Comparison of ENCODE assay signal across 34 cellular contexts in the genomic region with DNA sequence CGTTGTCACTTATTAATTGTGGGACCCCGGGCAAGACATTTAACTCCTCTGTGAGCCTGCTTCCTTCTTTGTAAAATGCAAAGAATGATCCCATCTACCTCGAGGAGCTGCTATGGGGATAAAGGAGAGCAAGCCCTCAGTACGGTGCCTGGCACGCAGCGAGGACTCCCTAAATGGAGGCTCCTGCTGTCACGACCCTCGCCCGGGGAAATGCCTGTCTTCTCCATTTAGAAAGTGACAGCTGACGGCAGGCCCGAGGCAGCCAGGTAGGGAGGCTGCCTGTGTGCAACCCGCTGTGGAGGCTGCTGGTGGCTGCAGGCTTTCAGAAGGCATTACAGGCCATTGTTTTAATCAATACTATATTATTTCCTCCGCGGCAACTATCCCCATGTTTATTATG.
DNase-seq lines count a peak whose midpoint lies in the region; FAIRE-seq and TF ChIP-seq lines count a peak whose summit lies in the region.
"Had no signal": no experiment of that assay in that cellular context is flagged by ENCODE, and none has a peak within 500 bp of the region (broad histone marks: within the 10 kb centered on the region; RNA-seq: fewer than 3 reads in every experiment).

No MANE protein-coding gene starts in this region.

- H3K4me1 Mint-ChIP-seq in astrocyte (ENCODE audit: low read depth, unreplicated experiment) (no peaks in the 10 kb centered on the region), brain (peaks cover 34% of the 10 kb centered on the region)
- H3K4me1 Mint-ChIP-seq: B cell; CD14-positive monocyte; CD4-positive, CD25-positive, alpha-beta regulatory T cell; CD8-positive, alpha-beta memory T cell had no signal

- H3K36me3 ChIP-seq in astrocyte (ENCODE audit: insufficient read depth, low read length) (no peaks in the 10 kb centered on the region), spleen (no peaks in the 10 kb centered on the region)
- H3K36me3 ChIP-seq: BE2C; BLaER1; BLaER1 treated with 17β-estradiol and CSF1 and Interleukin-3, amounts not matched to agents 10 nM and 100 nM had no signal

- H3K27me3 ChIP-seq in astrocyte (ENCODE audit: insufficient read depth, low read length) = no peaks in the 10 kb centered on the region
- peaks cover 0 to 14% (median 0%) of the 10 kb centered on the region in 7 donors for H3K27me3 ChIP-seq in spleen (replicated peaks in 1 of 7)
- H3K27me3 ChIP-seq: BE2C; BLaER1; BLaER1 treated with 17β-estradiol and CSF1 and Interleukin-3, amounts not matched to agents 10 nM and 100 nM had no signal

- H3K27ac ChIP-seq in astrocyte (ENCODE audit: low read depth, low read length) = no peak overlapping the region
- no peak overlapping the region for H3K27ac ChIP-seq in spleen
- no peak overlapping the region for H3K27ac ChIP-seq in RWPE1
- H3K27ac ChIP-seq: 22Rv1; A549; BLaER1; BLaER1 treated with 17β-estradiol and CSF1 and Interleukin-3, amounts not matched to agents 10 nM and 100 nM; C4-2B had no signal

- H3K4me3 Mint-ChIP-seq in astrocyte (ENCODE audit: unreplicated experiment) (no peak overlapping the region), brain (no peak overlapping the region)
- H3K4me3 Mint-ChIP-seq: B cell; CD14-positive monocyte; CD4-positive, alpha-beta memory T cell; CD4-positive, alpha-beta T cell; CD4-positive, CD25-positive, alpha-beta regulatory T cell; CD8-positive, alpha-beta memory T cell; CD8-positive, alpha-beta T cell had no signal

- H3K4me3 ChIP-seq in astrocyte (ENCODE audit: insufficient read depth, low read depth, low read length) (no peak overlapping the region), spleen (no peak overlapping the region)
- H3K4me3 ChIP-seq: A549; BLaER1; BLaER1 treated with 17β-estradiol and CSF1 and Interleukin-3, amounts not matched to agents 10 nM and 100 nM had no signal

- H3K4me1 ChIP-seq in astrocyte (ENCODE audit: insufficient read depth, low read length) (peaks cover 16% of the 10 kb centered on the region), spleen (peaks cover 0 to 7% (median 0%) of the 10 kb centered on the region in 6 donors)
- H3K4me1 ChIP-seq: Caco-2 had no signal

- H3K79me2 ChIP-seq in astrocyte (ENCODE audit: insufficient read depth, low read length) = no peaks in the 10 kb centered on the region

- H3K27me3 Mint-ChIP-seq in astrocyte (ENCODE audit: low read depth, unreplicated experiment) (peaks cover 19% of the 10 kb centered on the region), brain (peaks cover 6% of the 10 kb centered on the region)
- H3K27me3 Mint-ChIP-seq: CD4-positive, CD25-positive, alpha-beta regulatory T cell had no signal

- H2AFZ ChIP-seq in astrocyte (ENCODE audit: low read depth, low read length) = no peak overlapping the region

- intact Hi-C loops in spleen (cut with DNase I; ENCODE audit: low total_unique reads) = no loop called here

- H3K27ac Mint-ChIP-seq in astrocyte (ENCODE audit: unreplicated experiment) (peak overlapping the region; percentile 34), brain (peak overlapping the region; percentile 67 to 90 (median 80))
- H3K27ac Mint-ChIP-seq: B cell; CD14-positive monocyte; CD4-positive, alpha-beta memory T cell; CD4-positive, alpha-beta T cell; CD4-positive, CD25-positive, alpha-beta regulatory T cell; CD8-positive, alpha-beta memory T cell; CD8-positive, alpha-beta T cell had no signal

- H3K9me3 Mint-ChIP-seq in astrocyte (ENCODE audit: unreplicated experiment) (no peaks in the 10 kb centered on the region), brain (peaks cover 0 to 3% (median 0%) of the 10 kb centered on the region in 5 experiments)
- H3K9me3 Mint-ChIP-seq: CD14-positive monocyte; CD4-positive, alpha-beta T cell; CD4-positive, CD25-positive, alpha-beta regulatory T cell; CD8-positive, alpha-beta T cell had no signal

- no peak for FAIRE-seq in astrocyte (lab: Jason Lieb, UNC)
- FAIRE-seq: A204.1, A549, D721Med had no signal

- WGBS in spleen, 5 donors = 83 to 93% (median 85%) methylated on average over 10 to 14 of the region's 14 CpGs

- TF ChIP-seq CTCF in astrocyte (IDR thresholded peaks at IDR 0.05; ENCODE audit: insufficient read depth, low read depth, low read length) (no peak), brain (conservative IDR thresholded peaks at IDR 0.05) (no peak), spleen (IDR thresholded peaks at IDR 0.05 in 8 of 11, conservative IDR thresholded peaks at IDR 0.05 in 3 of 11) (no peak), RWPE1 (conservative IDR thresholded peaks at IDR 0.05; ENCODE audit: low read depth) (no peak)

- H3K36me3 Mint-ChIP-seq in astrocyte (ENCODE audit: low read depth, unreplicated experiment) (no peaks in the 10 kb centered on the region), brain (no peaks in the 10 kb centered on the region)
- H3K36me3 Mint-ChIP-seq: CD14-positive monocyte; CD4-positive, alpha-beta memory T cell; CD4-positive, CD25-positive, alpha-beta regulatory T cell; CD8-positive, alpha-beta memory T cell; CD8-positive, alpha-beta T cell had no signal

- DNase-seq in astrocyte (ENCODE audit: low read depth) = no peak
- peak; percentile 45 for DNase-seq in spleen
- DNase-seq in activated T-cell treated with anti-CD3 and anti-CD28 coated beads, Interleukin-2, amount 50 U/mL, for 1 hour = no peak
- DNase-seq in RWPE1 (ENCODE audit: low spot score) = no peak
- no peak for DNase-seq in inferior parietal cortex (ENCODE audit: extremely low spot score)
- DNase-seq: 8988T; ACHN; AML-193; BE2C; Caco-2; Calu3; CD4-positive, alpha-beta memory T cell; CD4-positive, alpha-beta T cell; CD4-positive, CD25-positive, alpha-beta regulatory T cell; CD8-positive, alpha-beta memory T cell; CD8-positive, alpha-beta T cell; COR-L47; DMS 273 treated with DMSO at 0.1 percent for 48 hours; DMS153; DMS53; DMS79; DMS79 treated with DMSO at 0.1 percent for 48 hours; DND-41; EL had no signal

- no peak for TF ChIP-seq POLR2A in spleen (IDR thresholded peaks at IDR 0.05)

- H3K9ac ChIP-seq in astrocyte (ENCODE audit: low read length) = no peak overlapping the region
- H3K9ac ChIP-seq: BLaER1; BLaER1 treated with 17β-estradiol and CSF1 and Interleukin-3, amounts not matched to agents 10 nM and 100 nM had no signal

- H3K9me3 ChIP-seq in astrocyte (ENCODE audit: insufficient read depth, low read depth, low read length) (no peaks in the 10 kb centered on the region), spleen (no peaks in the 10 kb centered on the region)
- H3K9me3 ChIP-seq: A549; BE2C; BLaER1; BLaER1 treated with 17β-estradiol and CSF1 and Interleukin-3, amounts not matched to agents 10 nM and 100 nM; Caco-2 had no signal

- POLR2A ChIA-PET in RWPE1 (lab: Yijun Ruan, JAX; ENCODE audit: low non-redundant PET) = no interaction called here

- no peak overlapping the region for H3K4me2 ChIP-seq in astrocyte (ENCODE audit: low read length)
- H3K4me2 ChIP-seq: A549; BLaER1; BLaER1 treated with 17β-estradiol and CSF1 and Interleukin-3, amounts not matched to agents 10 nM and 100 nM had no signal

- H4K20me1 ChIP-seq in astrocyte (ENCODE audit: insufficient read depth, low read length) = no peaks in the 10 kb centered on the region
- H4K20me1 ChIP-seq: BLaER1; BLaER1 treated with 17β-estradiol and CSF1 and Interleukin-3, amounts not matched to agents 10 nM and 100 nM had no signal

- CTCF ChIA-PET in RWPE1 (lab: Yijun Ruan, JAX) = no interaction called here
